Comparison of ENCODE assay signal across 1 cellular context in genomic region chr10:133210398-133211140, GRCh38.
TF ChIP-seq lines count a peak whose summit lies in the region.

No MANE protein-coding gene starts in this region.

TF ChIP-seq in HEK293T, 16 proteins besides CTCF, POLR2A, EP300 and RAD21:
- no peak for TF ChIP-seq FOXM1 (IDR thresholded peaks at IDR 0.05; ENCODE audit: borderline replicate concordance)
- TF ChIP-seq FOXK2 (IDR thresholded peaks at IDR 0.05): no peak
- no peak for TF ChIP-seq NFRKB (IDR thresholded peaks at IDR 0.05)
- no peak for TF ChIP-seq L3MBTL2 (conservative IDR thresholded peaks at IDR 0.05)
